In the genomic region with DNA sequence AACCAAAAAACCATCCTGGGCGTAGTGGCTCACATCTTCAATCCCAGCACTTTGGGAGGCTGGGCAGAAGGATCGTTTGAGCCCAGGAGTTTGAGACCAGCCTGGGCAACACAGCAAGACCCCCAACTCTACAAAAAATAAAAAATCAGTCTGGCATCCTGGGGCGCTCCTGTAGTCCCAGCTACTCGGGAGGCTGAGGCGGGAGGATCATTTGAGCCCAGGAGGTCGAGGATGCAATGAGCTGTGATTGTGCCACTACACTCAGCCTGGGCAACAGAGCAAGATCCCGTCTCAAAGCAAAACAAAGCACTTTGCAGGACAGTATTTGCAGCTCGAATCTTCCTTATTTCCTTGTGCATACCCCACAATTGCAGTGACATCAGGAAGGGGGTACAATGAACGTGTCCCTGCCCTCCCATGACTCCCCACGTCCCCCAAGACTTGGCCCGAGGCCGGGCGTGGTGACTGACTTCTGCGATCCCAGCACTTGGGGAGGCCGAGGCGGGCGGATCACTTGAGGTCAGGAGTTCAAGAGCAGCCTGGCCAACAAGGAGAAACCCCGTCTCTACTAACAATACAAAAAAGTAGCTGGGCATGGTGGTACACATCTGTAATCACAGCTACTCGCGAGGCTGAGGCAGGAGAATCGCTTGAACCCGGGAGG, we compare ENCODE assay signal across 8 cellular contexts. TPM values are rescaled to one million over a fixed set of nuclear protein-coding genes. Genes with fewer than 3 reads are reported as not detected.
DNase-seq lines count a peak whose midpoint lies in the region; ATAC-seq and TF ChIP-seq lines count a peak whose summit lies in the region.

No MANE protein-coding gene starts in this region.

- WGBS in body of pancreas, 2 donors = 32 to 37% methylated on average over 20 to 22 of the region's 22 CpGs
- 60% methylated on average over 19 of the region's 22 CpGs for WGBS in mesenchymal stem cell
- 51 to 53% methylated on average over 22 of the region's 22 CpGs for whole genome bisulfite sequencing in upper lobe of left lung, 2 donors

- H3K4me3 ChIP-seq in body of pancreas = peak overlapping the region; percentile 89 to 97
- peak overlapping the region; percentile 93 to 100 for H3K4me3 ChIP-seq in mesenchymal stem cell (ENCODE audit: insufficient read depth in 1 of 2, low read depth in 1 of 2, low read length in 2 of 2)
- peak overlapping the region; percentile 48 to 98 (median 89) for H3K4me3 ChIP-seq in upper lobe of left lung

- peak overlapping the region in 1 of 2 experiments; percentile 55 for H3K4ac ChIP-seq in mesenchymal stem cell (ENCODE audit: low read depth in 1 of 2, low read length in 2 of 2)

- H3K36me3 ChIP-seq in body of pancreas (replicated peaks in 1 of 2; ENCODE audit: insufficient read depth in 1 of 2, low read depth in 2 of 2) (no peaks in the 10 kb centered on the region), mesenchymal stem cell (ENCODE audit: control insufficient read depth in 1 of 2, insufficient read depth in 2 of 2, low read depth in 1 of 2, low read length in 2 of 2) (peaks cover 7 to 34% of the 10 kb centered on the region in 2 experiments), upper lobe of left lung (peaks cover 4 to 26% (median 11%) of the 10 kb centered on the region in 4 donors)

- CTCF ChIA-PET in activated naive CD4-positive, alpha-beta T cell treated with anti-CD3 and anti-CD28 coated beads for 36 hours (lab: Charles Lee) = interaction anchor here (0.8 to 9.5 kb wide), 5 partner anchors 14 to 117 kb away, joined by 3 to 282 read pairs (median 6); a partner anchor contains a TSS

- H2BK120ac ChIP-seq in mesenchymal stem cell (ENCODE audit: low read depth, low read length) = no peak overlapping the region

- H2AFZ ChIP-seq in mesenchymal stem cell (ENCODE audit: low read depth, low read length) = no peak overlapping the region

- TF ChIP-seq CTCF in body of pancreas (IDR thresholded peaks at IDR 0.05) (no peak), upper lobe of left lung (IDR thresholded peaks at IDR 0.05) (no peak)

- no peaks in the 10 kb centered on the region for H3K9me3 Mint-ChIP-seq in activated naive CD4-positive, alpha-beta T cell treated with anti-CD3 and anti-CD28 coated beads for 36 hours

- H3K79me1 ChIP-seq in mesenchymal stem cell (replicated peaks; ENCODE audit: low read length, poor library complexity, severe bottlenecking) = peaks cover 13% of the 10 kb centered on the region

- peak overlapping the region in 2 of 4 donors; percentile 73 to 75 for H3K27ac ChIP-seq in body of pancreas
- no peak overlapping the region for H3K27ac ChIP-seq in mesenchymal stem cell (ENCODE audit: low read length, poor library complexity, severe bottlenecking)
- H3K27ac ChIP-seq in upper lobe of left lung = peak overlapping the region in 3 of 4 donors; percentile 30 to 89 (median 88)
- no peak overlapping the region for H3K27ac ChIP-seq in caudate nucleus (ENCODE audit: low read depth, low read length)

- H4K91ac ChIP-seq in mesenchymal stem cell (ENCODE audit: low read length) = no peak overlapping the region

- H3K27ac Mint-ChIP-seq in activated naive CD4-positive, alpha-beta T cell treated with anti-CD3 and anti-CD28 coated beads for 36 hours = peak overlapping the region; percentile 79

- H3K18ac ChIP-seq in mesenchymal stem cell (ENCODE audit: low read depth in 1 of 2, low read length in 2 of 2) = no peak overlapping the region

- H3K14ac ChIP-seq in mesenchymal stem cell (ENCODE audit: low read length in 2 of 2) = peak overlapping the region in 1 of 2 experiments; percentile 57

- no peak overlapping the region for H2AK5ac ChIP-seq in mesenchymal stem cell (ENCODE audit: low read length, severe bottlenecking)

- H4K8ac ChIP-seq in mesenchymal stem cell (ENCODE audit: low read length) = peak overlapping the region; percentile 1

- H3K4me1 ChIP-seq in body of pancreas = peaks cover 19% of the 10 kb centered on the region
- H3K4me1 ChIP-seq in mesenchymal stem cell (ENCODE audit: control insufficient read depth, insufficient read depth, low read depth, low read length) = peaks cover 11% of the 10 kb centered on the region
- peaks cover 22 to 48% (median 29%) of the 10 kb centered on the region in 4 donors for H3K4me1 ChIP-seq in upper lobe of left lung

- intact Hi-C loops in activated naive CD4-positive, alpha-beta T cell treated with anti-CD3 and anti-CD28 coated beads for 36 hours (cut with micrococcal nuclease) = no loop called here
- intact Hi-C loops in body of pancreas (cut with DNase I) = no loop called here

- peak overlapping the region; percentile 95 for H3K9ac ChIP-seq in mesenchymal stem cell (ENCODE audit: low read length)

- H3K4me1 Mint-ChIP-seq in activated naive CD4-positive, alpha-beta T cell treated with anti-CD3 and anti-CD28 coated beads for 36 hours (ENCODE audit: low read depth) = peaks cover 38% of the 10 kb centered on the region

- peak overlapping the region; percentile 75 for H3K4me2 ChIP-seq in mesenchymal stem cell (ENCODE audit: low read length, poor library complexity, severe bottlenecking)

- no peak for TF ChIP-seq EP300 in upper lobe of left lung (IDR thresholded peaks at IDR 0.05)

- H3K36me3 Mint-ChIP-seq in activated naive CD4-positive, alpha-beta T cell treated with anti-CD3 and anti-CD28 coated beads for 36 hours (ENCODE audit: low read depth) = peaks cover 6% of the 10 kb centered on the region

- no peak overlapping the region for H2BK12ac ChIP-seq in mesenchymal stem cell (ENCODE audit: low read length in 2 of 2)

- H3K27me3 ChIP-seq in body of pancreas = no peaks in the 10 kb centered on the region
- H3K27me3 ChIP-seq in mesenchymal stem cell (ENCODE audit: control insufficient read depth in 1 of 2, insufficient read depth in 1 of 2, low read length in 2 of 2) = no peaks in the 10 kb centered on the region
- no peaks in the 10 kb centered on the region for H3K27me3 ChIP-seq in upper lobe of left lung

- H3K9me3 ChIP-seq in body of pancreas (no peaks in the 10 kb centered on the region), mesenchymal stem cell (ENCODE audit: control insufficient read depth, low read length) (no peaks in the 10 kb centered on the region), upper lobe of left lung (no peaks in the 10 kb centered on the region)

- no peak for ATAC-seq in body of pancreas
- no peak for ATAC-seq in upper lobe of left lung (ENCODE audit: low FRiP score in 2 of 2)

- H2BK5ac ChIP-seq in mesenchymal stem cell (ENCODE audit: low read depth, low read length, poor library complexity, severe bottlenecking) = no peak overlapping the region

- H3K4me3 Mint-ChIP-seq in activated naive CD4-positive, alpha-beta T cell treated with anti-CD3 and anti-CD28 coated beads for 36 hours = peak overlapping the region; percentile 95

- H3K27me3 Mint-ChIP-seq in activated naive CD4-positive, alpha-beta T cell treated with anti-CD3 and anti-CD28 coated beads for 36 hours (ENCODE audit: low read depth) = no peaks in the 10 kb centered on the region

- no peak for TF ChIP-seq POLR2A in body of pancreas (IDR thresholded peaks at IDR 0.05)
- TF ChIP-seq POLR2A in upper lobe of left lung (IDR thresholded peaks at IDR 0.05) = no peak

- H2BK15ac ChIP-seq in mesenchymal stem cell (ENCODE audit: low read depth, poor library complexity, severe bottlenecking) = no peak overlapping the region

- no peak overlapping the region for H3K23ac ChIP-seq in mesenchymal stem cell (ENCODE audit: low read length in 2 of 2)

- DNase-seq in activated naive CD4-positive, alpha-beta T cell treated with anti-CD3 and anti-CD28 coated beads for 36 hours = no peak
- no peak for DNase-seq in activated naive CD4-positive, alpha-beta T cell (lab: John Stamatoyannopoulos, UW)
- no peak for DNase-seq in body of pancreas
- no peak for DNase-seq in mesenchymal stem cell
- peak in 1 of 2 donors; percentile 54 for DNase-seq in upper lobe of left lung
- no peak for DNase-seq in AG08395 (ENCODE audit: low spot score)
- no peak for DNase-seq in mucosa of gallbladder (ENCODE audit: low spot score)
- no peak for DNase-seq in caudate nucleus (lab: John Stamatoyannopoulos, UW)

RNA-seq across cellular contexts. Expression of a gene that starts 0.9 kb away (rescaled TPM):
- 100 to 1,000 TPM; 117 to 123 TPM for total RNA-seq in activated naive CD4-positive, alpha-beta T cell treated with anti-CD3 and anti-CD28 coated beads for 36 hours
- 100 to 1,000 TPM; 121 to 206 TPM for total RNA-seq in body of pancreas
- 220 TPM for polyA plus RNA-seq in mesenchymal stem cell (2013, experiment 1 of 2)
- polyA plus RNA-seq in mesenchymal stem cell (2013, experiment 2 of 2) = 213 TPM
- total RNA-seq in upper lobe of left lung = 100 to 1,000 TPM; 124 to 350 (median 171) TPM
- 184 TPM for total RNA-seq in mucosa of gallbladder

RNA-seq across cellular contexts. Expression of a gene that starts 11.9 kb away (rescaled TPM):
- total RNA-seq in activated naive CD4-positive, alpha-beta T cell treated with anti-CD3 and anti-CD28 coated beads for 36 hours = under 1 TPM; 0.15 to 0.26 TPM
- total RNA-seq in body of pancreas (not detected), upper lobe of left lung (not detected), mucosa of gallbladder (0.09 TPM)
- polyA plus RNA-seq in mesenchymal stem cell (2013, experiment 1 of 2) = not detected
- polyA plus RNA-seq in mesenchymal stem cell (2013, experiment 2 of 2) = not detected

RNA-seq across cellular contexts. Expression of a gene that starts 41.6 kb away (rescaled TPM):
- 100 to 1,000 TPM; 102 to 105 TPM for total RNA-seq in activated naive CD4-positive, alpha-beta T cell treated with anti-CD3 and anti-CD28 coated beads for 36 hours
- total RNA-seq in body of pancreas (10 to 100 TPM; 26.2 to 28.7 TPM), upper lobe of left lung (100 to 1,000 TPM in 2 of 6 donors, 10 to 100 TPM in 4; 54.0 to 124 (median 80.6) TPM), mucosa of gallbladder (149 TPM)
- 136 TPM for polyA plus RNA-seq in mesenchymal stem cell (2013, experiment 1 of 2)
- 131 TPM for polyA plus RNA-seq in mesenchymal stem cell (2013, experiment 2 of 2)

RNA-seq across cellular contexts. Expression of a gene that starts 52.8 kb away (rescaled TPM):
- 10 to 100 TPM; 48.1 to 49.5 TPM for total RNA-seq in activated naive CD4-positive, alpha-beta T cell treated with anti-CD3 and anti-CD28 coated beads for 36 hours
- 10 to 100 TPM; 24.4 to 33.2 TPM for total RNA-seq in body of pancreas
- 59.4 TPM for polyA plus RNA-seq in mesenchymal stem cell (2013, experiment 1 of 2)
- 60.1 TPM for polyA plus RNA-seq in mesenchymal stem cell (2013, experiment 2 of 2)
- total RNA-seq in upper lobe of left lung = 100 to 1,000 TPM in 3 of 6 donors, 10 to 100 TPM in 3; 33.5 to 137 (median 101) TPM
- total RNA-seq in mucosa of gallbladder = 142 TPM

Comparison
In these comparisons a context has a peak if more than half of its experiments do, and no peak if none do; other contexts are left out.
1. H3K27ac ChIP-seq: peak in upper lobe of left lung (3 of 4); none in mesenchymal stem cell (single experiment) and caudate nucleus (single experiment).
2. Peak in every context shown above with its lines, with median percentiles within 50 percentile points of each other: H3K4me3 ChIP-seq.